In genomic region chr3:144552642-144553041, GRCh38 we compare ENCODE assay signal across 18 cellular contexts.
"Had no signal": no experiment of that assay in that cellular context is flagged by ENCODE, and none has a peak within 500 bp of the region (broad histone marks: within the 10 kb centered on the region; RNA-seq: fewer than 3 reads in every experiment).

No MANE protein-coding gene starts in this region.

- H3K27me3 Mint-ChIP-seq: stimulated activated naive B cell treated with anti-CD40 and anti-IgM and Interleukin-4, amounts not matched to agents 10 μg/mL and 1 μg/mL and 100 μg/mL, for 72 hours; stimulated activated naive CD8-positive, alpha-beta T cell treated with anti-CD3 and anti-CD28 coated beads, Interleukin-15, amount 100 ng/mL, for 72 hours had no signal

- H3K4me3 Mint-ChIP-seq: naive thymus-derived CD8-positive, alpha-beta T cell; neural crest cell; stimulated activated naive B cell treated with anti-CD40 and anti-IgM and Interleukin-4, amounts not matched to agents 10 μg/mL and 1 μg/mL and 100 μg/mL, for 72 hours; stimulated activated naive CD8-positive, alpha-beta T cell treated with anti-CD3 and anti-CD28 coated beads, Interleukin-15, amount 100 ng/mL, for 72 hours had no signal

- H3K4me3 ChIP-seq: coronary artery, heart left ventricle, mucosa of descending colon, testis, transverse colon had no signal

- H3K27ac Mint-ChIP-seq: naive thymus-derived CD8-positive, alpha-beta T cell; stimulated activated naive B cell treated with anti-CD40 and anti-IgM and Interleukin-4, amounts not matched to agents 10 μg/mL and 1 μg/mL and 100 μg/mL, for 72 hours; stimulated activated naive CD8-positive, alpha-beta T cell treated with anti-CD3 and anti-CD28 coated beads, Interleukin-15, amount 100 ng/mL, for 72 hours had no signal

- DNase-seq: effector CD4-positive, alpha-beta T cell; foreskin melanocyte; heart left ventricle; hypothalamus; kidney glomerular epithelial cell; mammary epithelial cell; mucosa of descending colon; naive thymus-derived CD8-positive, alpha-beta T cell; posterior cingulate gyrus; stimulated activated CD4-positive, alpha-beta T cell treated with anti-CD3 and anti-CD28 coated beads, Interleukin-2, amount 100 ng/mL, for 24 hours; stimulated activated CD4-positive, alpha-beta T cell treated with anti-CD3 and anti-CD28 coated beads, Interleukin-4, amount 100 ng/mL, for 4 hours; stimulated activated naive B cell treated with anti-CD40 and anti-IgM and Interleukin-4, amounts not matched to agents 10 μg/mL and 1 μg/mL and 100 μg/mL, for 72 hours; stimulated activated naive CD8-positive, alpha-beta T cell treated with anti-CD3 and anti-CD28 coated beads, Interleukin-15, amount 100 ng/mL, for 72 hours; testis; transverse colon had no signal

- H3K4me1 ChIP-seq: heart left ventricle, testis, transverse colon had no signal

- ATAC-seq: heart left ventricle; mucosa of descending colon; naive thymus-derived CD8-positive, alpha-beta T cell; sciatic nerve; stimulated activated naive B cell treated with anti-CD40 and anti-IgM and Interleukin-4, amounts not matched to agents 10 μg/mL and 1 μg/mL and 100 μg/mL, for 72 hours; stimulated activated naive CD8-positive, alpha-beta T cell treated with anti-CD3 and anti-CD28 coated beads, Interleukin-15, amount 100 ng/mL, for 72 hours had no signal

- H3K27me3 ChIP-seq: heart left ventricle, testis, transverse colon had no signal

- H3K9me3 Mint-ChIP-seq: naive thymus-derived CD8-positive, alpha-beta T cell; neural crest cell; stimulated activated naive B cell treated with anti-CD40 and anti-IgM and Interleukin-4, amounts not matched to agents 10 μg/mL and 1 μg/mL and 100 μg/mL, for 72 hours; stimulated activated naive CD8-positive, alpha-beta T cell treated with anti-CD3 and anti-CD28 coated beads, Interleukin-15, amount 100 ng/mL, for 72 hours had no signal

- H3K9me3 ChIP-seq: heart left ventricle, mucosa of descending colon, testis, transverse colon had no signal

- H3K36me3 ChIP-seq: heart left ventricle, transverse colon had no signal

- H3K36me3 Mint-ChIP-seq: naive thymus-derived CD8-positive, alpha-beta T cell; stimulated activated naive B cell treated with anti-CD40 and anti-IgM and Interleukin-4, amounts not matched to agents 10 μg/mL and 1 μg/mL and 100 μg/mL, for 72 hours had no signal

- H3K27ac ChIP-seq: coronary artery, heart left ventricle, testis, transverse colon had no signal

- H3K4me1 Mint-ChIP-seq: naive thymus-derived CD8-positive, alpha-beta T cell; stimulated activated naive B cell treated with anti-CD40 and anti-IgM and Interleukin-4, amounts not matched to agents 10 μg/mL and 1 μg/mL and 100 μg/mL, for 72 hours; stimulated activated naive CD8-positive, alpha-beta T cell treated with anti-CD3 and anti-CD28 coated beads, Interleukin-15, amount 100 ng/mL, for 72 hours had no signal
